Comparison of ENCODE assay signal across 14 cellular contexts in genomic region chr3:101567528-101568317, GRCh38. TPM values are rescaled to one million over a fixed set of nuclear protein-coding genes. Genes with fewer than 3 reads are reported as not detected.
A peak's percentile ranks its signal among the peaks of the same experiment; 100 is the strongest.
DNase-seq lines count a peak whose midpoint lies in the region; ATAC-seq and TF ChIP-seq lines count a peak whose summit lies in the region.
"Had no signal": no experiment of that assay in that cellular context is flagged by ENCODE, and none has a peak within 500 bp of the region (broad histone marks: within the 10 kb centered on the region; RNA-seq: fewer than 3 reads in every experiment).

No MANE protein-coding gene starts in this region.

- POLR2A ChIA-PET in activated CD8-positive, alpha-beta T cell treated with anti-CD3 and anti-CD28 coated beads for 36 hours (lab: Charles Lee), result interaction anchor here (0.6 to 2.0 kb wide), 4 partner anchors 22 to 83 kb away, joined by 3 to 6 read pairs (median 4); no protein-coding TSS in a partner anchor
- POLR2A ChIA-PET in activated CD8-positive, alpha-beta T cell treated with anti-CD3 and anti-CD28 coated beads, Interleukin-2, amount 10 ng/mL, durations not matched to agents 7 days and 5 days (lab: Charles Lee), result no interaction called here
- POLR2A ChIA-PET in activated CD4-positive, alpha-beta memory T cell treated with anti-CD3 and anti-CD28 coated beads for 36 hours (lab: Charles Lee), result interaction anchor here (0.7 to 1.6 kb wide), 3 partner anchors 49 to 117 kb away, joined by 3 to 11 read pairs (median 4); partner anchors contain the start of gene ZBTB11

- CTCF ChIA-PET in activated CD8-positive, alpha-beta T cell treated with anti-CD3 and anti-CD28 coated beads for 36 hours (lab: Charles Lee), result interaction anchor here (0.9 to 1.3 kb wide), 2 partner anchors 47 to 59 kb away, joined by 3 to 4 read pairs; no protein-coding TSS in a partner anchor
- CTCF ChIA-PET in activated CD8-positive, alpha-beta T cell treated with anti-CD3 and anti-CD28 coated beads, Interleukin-2, amount 10 ng/mL, durations not matched to agents 7 days and 5 days (lab: Charles Lee), result interaction anchor here (0.8 kb wide), 1 partner anchor 49 kb away, joined by 3 read pairs; no protein-coding TSS in a partner anchor
- CTCF ChIA-PET in activated CD4-positive, alpha-beta memory T cell treated with anti-CD3 and anti-CD28 coated beads for 36 hours (lab: Charles Lee), result interaction anchor here (0.6 to 1.6 kb wide), 3 partner anchors 49 to 401 kb away, joined by 3 to 4 read pairs (median 4); partner anchors contain the start of gene SENP7

- peaks cover 77% of the 10 kb centered on the region for H3K4me1 Mint-ChIP-seq in activated CD8-positive, alpha-beta T cell treated with anti-CD3 and anti-CD28 coated beads for 36 hours (ENCODE audit: low read depth)
- peaks cover 54% of the 10 kb centered on the region for H3K4me1 Mint-ChIP-seq in activated CD8-positive, alpha-beta T cell treated with anti-CD3 and anti-CD28 coated beads, Interleukin-2, amount 10 ng/mL, durations not matched to agents 7 days and 5 days (ENCODE audit: low read depth)
- H3K4me1 Mint-ChIP-seq in activated CD4-positive, alpha-beta memory T cell treated with anti-CD3 and anti-CD28 coated beads for 36 hours (ENCODE audit: low read depth), result peaks cover 80% of the 10 kb centered on the region

- intact Hi-C loops in activated CD8-positive, alpha-beta T cell treated with anti-CD3 and anti-CD28 coated beads for 36 hours (cut with micrococcal nuclease), result no loop called here
- intact Hi-C loops in activated CD4-positive, alpha-beta memory T cell treated with anti-CD3 and anti-CD28 coated beads for 36 hours (cut with micrococcal nuclease), result loop anchor here (1.0 to 10.0 kb wide), 2 partner anchors 49 to 1233 kb away; partner anchors contain the start of gene NIT2

- no peak overlapping the region for H3K4me3 ChIP-seq in fibroblast of villous mesenchyme (ENCODE audit: low read depth, low read length)
- H3K4me3 ChIP-seq: heart left ventricle, left ventricle myocardium inferior had no signal

- peak overlapping the region; percentile 86 for H3K27ac Mint-ChIP-seq in activated CD8-positive, alpha-beta T cell treated with anti-CD3 and anti-CD28 coated beads for 36 hours
- no peak overlapping the region for H3K27ac Mint-ChIP-seq in activated CD8-positive, alpha-beta T cell treated with anti-CD3 and anti-CD28 coated beads, Interleukin-2, amount 10 ng/mL, durations not matched to agents 7 days and 5 days
- H3K27ac Mint-ChIP-seq in activated CD4-positive, alpha-beta memory T cell treated with anti-CD3 and anti-CD28 coated beads for 36 hours, result peak overlapping the region; percentile 93

- TF ChIP-seq CTCF in activated CD8-positive, alpha-beta T cell treated with anti-CD3 and anti-CD28 coated beads for 36 hours (IDR thresholded peaks at IDR 0.05), result no peak
- no peak for TF ChIP-seq CTCF in fibroblast of villous mesenchyme (IDR thresholded peaks at IDR 0.05; ENCODE audit: insufficient read depth, low read depth, low read length)

- peak; percentile 76 for ATAC-seq in activated CD8-positive, alpha-beta T cell treated with anti-CD3 and anti-CD28 coated beads for 36 hours
- ATAC-seq in activated CD8-positive, alpha-beta T cell treated with anti-CD3 and anti-CD28 coated beads, Interleukin-2, amount 10 ng/mL, durations not matched to agents 7 days and 5 days, result no peak
- ATAC-seq in HG02759 (IDR thresholded peaks at IDR 0.05; ENCODE audit: unreplicated experiment), result no peak
- ATAC-seq: effector memory CD8-positive, alpha-beta T cell; heart left ventricle; Panc1 had no signal

- H3K27me3 Mint-ChIP-seq in activated CD8-positive, alpha-beta T cell treated with anti-CD3 and anti-CD28 coated beads for 36 hours, result no peaks in the 10 kb centered on the region
- H3K27me3 Mint-ChIP-seq in activated CD8-positive, alpha-beta T cell treated with anti-CD3 and anti-CD28 coated beads, Interleukin-2, amount 10 ng/mL, durations not matched to agents 7 days and 5 days (ENCODE audit: low read depth), result no peaks in the 10 kb centered on the region
- no peaks in the 10 kb centered on the region for H3K27me3 Mint-ChIP-seq in activated CD4-positive, alpha-beta memory T cell treated with anti-CD3 and anti-CD28 coated beads for 36 hours
- H3K27me3 Mint-ChIP-seq: effector memory CD8-positive, alpha-beta T cell had no signal

- peak; percentile 76 for DNase-seq in activated CD8-positive, alpha-beta T cell treated with anti-CD3 and anti-CD28 coated beads for 36 hours
- no peak for DNase-seq in activated CD8-positive, alpha-beta T cell treated with anti-CD3 and anti-CD28 coated beads, Interleukin-2, amount 10 ng/mL, durations not matched to agents 7 days and 5 days
- peak; percentile 74 for DNase-seq in activated CD4-positive, alpha-beta memory T cell treated with anti-CD3 and anti-CD28 coated beads for 36 hours
- peak; percentile 51 for DNase-seq in fibroblast of villous mesenchyme (ENCODE audit: low read depth)
- peak; percentile 22 to 41 for DNase-seq in stimulated activated CD8-positive, alpha-beta memory T cell treated with anti-CD3 and anti-CD28 coated beads, Interleukin-15, amount 100 ng/mL, for 48 hours (ENCODE audit: low read depth in 2 of 2)
- DNase-seq in hippocampal formation (lab: John Stamatoyannopoulos, UW), result no peak
- DNase-seq in COR-L47 (lab: John Stamatoyannopoulos, UW), result no peak
- DNase-seq: amniotic stem cell; effector memory CD8-positive, alpha-beta T cell; heart left ventricle; left ventricle myocardium inferior; occipital lobe had no signal

- H3K4me3 Mint-ChIP-seq in activated CD8-positive, alpha-beta T cell treated with anti-CD3 and anti-CD28 coated beads for 36 hours, result no peak overlapping the region
- H3K4me3 Mint-ChIP-seq in activated CD8-positive, alpha-beta T cell treated with anti-CD3 and anti-CD28 coated beads, Interleukin-2, amount 10 ng/mL, durations not matched to agents 7 days and 5 days, result no peak overlapping the region
- peak overlapping the region; percentile 41 for H3K4me3 Mint-ChIP-seq in activated CD4-positive, alpha-beta memory T cell treated with anti-CD3 and anti-CD28 coated beads for 36 hours
- H3K4me3 Mint-ChIP-seq: effector memory CD8-positive, alpha-beta T cell had no signal

- H3K9me3 Mint-ChIP-seq in activated CD8-positive, alpha-beta T cell treated with anti-CD3 and anti-CD28 coated beads for 36 hours, result no peaks in the 10 kb centered on the region
- H3K9me3 Mint-ChIP-seq in activated CD8-positive, alpha-beta T cell treated with anti-CD3 and anti-CD28 coated beads, Interleukin-2, amount 10 ng/mL, durations not matched to agents 7 days and 5 days (ENCODE audit: insufficient read depth), result no peaks in the 10 kb centered on the region
- H3K9me3 Mint-ChIP-seq in activated CD4-positive, alpha-beta memory T cell treated with anti-CD3 and anti-CD28 coated beads for 36 hours, result no peaks in the 10 kb centered on the region
- H3K9me3 Mint-ChIP-seq: effector memory CD8-positive, alpha-beta T cell had no signal

- peaks cover 51% of the 10 kb centered on the region for H3K36me3 Mint-ChIP-seq in activated CD8-positive, alpha-beta T cell treated with anti-CD3 and anti-CD28 coated beads for 36 hours (ENCODE audit: low read depth)
- peaks cover 51% of the 10 kb centered on the region for H3K36me3 Mint-ChIP-seq in activated CD8-positive, alpha-beta T cell treated with anti-CD3 and anti-CD28 coated beads, Interleukin-2, amount 10 ng/mL, durations not matched to agents 7 days and 5 days (ENCODE audit: low read depth)
- peaks cover 42% of the 10 kb centered on the region for H3K36me3 Mint-ChIP-seq in activated CD4-positive, alpha-beta memory T cell treated with anti-CD3 and anti-CD28 coated beads for 36 hours

RNA-seq across cellular contexts. Expression of gene TRMT10C, which starts 6.1 kb away (rescaled TPM):
- total RNA-seq in activated CD8-positive, alpha-beta T cell treated with anti-CD3 and anti-CD28 coated beads for 36 hours, result 10 to 100 TPM; 45.8 to 49.4 TPM
- 10 to 100 TPM; 25.0 to 26.8 TPM for total RNA-seq in activated CD8-positive, alpha-beta T cell treated with anti-CD3 and anti-CD28 coated beads, Interleukin-2, amount 10 ng/mL, durations not matched to agents 7 days and 5 days
- total RNA-seq in activated CD4-positive, alpha-beta memory T cell treated with anti-CD3 and anti-CD28 coated beads for 36 hours, result 10 to 100 TPM; 39.5 to 43.2 TPM
- 21.9 and 38.4 TPM in 2 replicates for total RNA-seq in fibroblast of villous mesenchyme

RNA-seq across cellular contexts. Expression of gene PCNP, which starts 6.3 kb away (rescaled TPM):
- total RNA-seq in activated CD8-positive, alpha-beta T cell treated with anti-CD3 and anti-CD28 coated beads for 36 hours, result 100 to 1,000 TPM; 176 to 197 TPM
- 100 to 1,000 TPM; 180 to 181 TPM for total RNA-seq in activated CD8-positive, alpha-beta T cell treated with anti-CD3 and anti-CD28 coated beads, Interleukin-2, amount 10 ng/mL, durations not matched to agents 7 days and 5 days
- 100 to 1,000 TPM; 231 to 236 TPM for total RNA-seq in activated CD4-positive, alpha-beta memory T cell treated with anti-CD3 and anti-CD28 coated beads for 36 hours
- total RNA-seq in fibroblast of villous mesenchyme, result 87.9 and 124 TPM in 2 replicates

RNA-seq across cellular contexts. Expression of gene SENP7, which starts 54.7 kb away (rescaled TPM):
- 10 to 100 TPM in 1 of 2 experiments, 1 to 10 TPM in 1; 9.6 to 11.4 TPM for total RNA-seq in activated CD8-positive, alpha-beta T cell treated with anti-CD3 and anti-CD28 coated beads for 36 hours
- 10 to 100 TPM; 20.6 to 20.9 TPM for total RNA-seq in activated CD8-positive, alpha-beta T cell treated with anti-CD3 and anti-CD28 coated beads, Interleukin-2, amount 10 ng/mL, durations not matched to agents 7 days and 5 days
- total RNA-seq in activated CD4-positive, alpha-beta memory T cell treated with anti-CD3 and anti-CD28 coated beads for 36 hours, result 10 to 100 TPM; 15.8 to 18.4 TPM
- 9.7 and 16.4 TPM in 2 replicates for total RNA-seq in fibroblast of villous mesenchyme

Comparison
In these comparisons a context has a peak if more than half of its experiments do, and no peak if none do; other contexts are left out.
1. DNase-seq: peak in activated CD8-positive, alpha-beta T cell treated with anti-CD3 and anti-CD28 coated beads for 36 hours (single experiment), activated CD4-positive, alpha-beta memory T cell treated with anti-CD3 and anti-CD28 coated beads for 36 hours (single experiment), fibroblast of villous mesenchyme (single experiment) and stimulated activated CD8-positive, alpha-beta memory T cell treated with anti-CD3 and anti-CD28 coated beads, Interleukin-15, amount 100 ng/mL, for 48 hours (2 of 2); none in activated CD8-positive, alpha-beta T cell treated with anti-CD3 and anti-CD28 coated beads, Interleukin-2, amount 10 ng/mL, durations not matched to agents 7 days and 5 days (single experiment), hippocampal formation (0 of 2) and COR-L47 (single experiment).